Comparison of ENCODE assay signal across 16 cellular contexts in genomic region chr10:82084904-82085303, GRCh38.
A peak's percentile ranks its signal among the peaks of the same experiment; 100 is the strongest.
DNase-seq lines count a peak whose midpoint lies in the region; ATAC-seq and TF ChIP-seq lines count a peak whose summit lies in the region.
"Had no signal": no experiment of that assay in that cellular context is flagged by ENCODE, and none has a peak within 500 bp of the region (broad histone marks: within the 10 kb centered on the region; RNA-seq: fewer than 3 reads in every experiment).

No MANE protein-coding gene starts in this region.

- H3K4me2 ChIP-seq in neural progenitor cell = no peak overlapping the region
- H3K4me2 ChIP-seq: KMS-11 had no signal

- H3K9ac ChIP-seq in endodermal cell (ENCODE audit: extremely low read depth, low read length, poor library complexity, severe bottlenecking) (no peak overlapping the region), neural progenitor cell (no peak overlapping the region)
- H3K9ac ChIP-seq: KMS-11 had no signal

- H3F3A ChIP-seq in neural progenitor cell (ENCODE audit: low read depth) = no peaks in the 10 kb centered on the region

- POLR2A ChIA-PET in Panc1 (lab: Charles Lee) = no interaction called here

- TF ChIP-seq CTCF in Panc1 (IDR thresholded peaks at IDR 0.05) = peak; percentile 20; the same call in 1 of the 2 replicates
- peak; percentile 78 for TF ChIP-seq CTCF in endodermal cell (conservative IDR thresholded peaks at IDR 0.05)
- peak; percentile 35 for TF ChIP-seq CTCF in neural progenitor cell (IDR thresholded peaks at IDR 0.05)

- H3K4me3 Mint-ChIP-seq in endodermal cell (no peak overlapping the region), neural progenitor cell (no peak overlapping the region)

- WGBS in endodermal cell (ENCODE audit: insufficient coverage in 1 of 2, insufficient read length in 1 of 2), 2 experiments = 75 to 80% methylated on average over 5 to 7 of the region's 7 CpGs

- no peak overlapping the region for H3K4me3 ChIP-seq in H7 (ENCODE audit: insufficient read depth, low read depth, low read length)
- no peak overlapping the region for H3K4me3 ChIP-seq in Panc1 (ENCODE audit: low read depth in 2 of 2, low read length in 2 of 2)
- no peak overlapping the region for H3K4me3 ChIP-seq in endodermal cell (ENCODE audit: low read length)
- no peak overlapping the region for H3K4me3 ChIP-seq in neural progenitor cell

- H3K4me1 ChIP-seq in Panc1 (ENCODE audit: control insufficient read depth, insufficient read depth, low read length) (no peaks in the 10 kb centered on the region), endodermal cell (ENCODE audit: control insufficient read depth, insufficient read depth, low read length) (no peaks in the 10 kb centered on the region), neural progenitor cell (peaks cover 13% of the 10 kb centered on the region)

- H3K27ac ChIP-seq in Panc1 (ENCODE audit: low read length) (no peak overlapping the region), endodermal cell (ENCODE audit: low read depth, low read length) (no peak overlapping the region), neural progenitor cell (no peak overlapping the region)
- H3K27ac ChIP-seq: KMS-11 had no signal

- no peaks in the 10 kb centered on the region for H3K9me3 ChIP-seq in Panc1 (ENCODE audit: control insufficient read depth, insufficient read depth, low read depth, low read length)
- H3K9me3 ChIP-seq in endodermal cell (ENCODE audit: control insufficient read depth, low read length) = no peaks in the 10 kb centered on the region
- H3K9me3 ChIP-seq in neural progenitor cell (ENCODE audit: low read depth) = no peaks in the 10 kb centered on the region

- no peaks in the 10 kb centered on the region for H3K79me2 ChIP-seq in neural progenitor cell (ENCODE audit: low read depth)

- no peak for ATAC-seq in Panc1
- no peak for ATAC-seq in GM18502 (IDR thresholded peaks at IDR 0.05; ENCODE audit: poor library complexity, unreplicated experiment)
- ATAC-seq in HG03571 (IDR thresholded peaks at IDR 0.05; ENCODE audit: unreplicated experiment) = no peak

- DNase-seq in H7 (peak; percentile 11), Panc1 (ENCODE audit: low read depth, low spot score) (no peak), endodermal cell (peak; percentile 49), neural progenitor cell (ENCODE audit: low spot score) (no peak), G401 (ENCODE audit: low spot score) (no peak)
- DNase-seq: AML-193, GF-D8, GOT3, NCI-H1417, NCI-H187 treated with DMSO at 0.1 percent for 48 hours, NCI-H226, NCI-H524 treated with DMSO at 0.1 percent for 48 hours, SW 1271 had no signal

- H3K27me3 Mint-ChIP-seq in endodermal cell (ENCODE audit: insufficient read depth) = no peaks in the 10 kb centered on the region
- H3K27me3 Mint-ChIP-seq in neural progenitor cell (ENCODE audit: insufficient read depth, low read depth) = peaks cover 2% of the 10 kb centered on the region

- no peaks in the 10 kb centered on the region for H3K36me3 ChIP-seq in H7 (replicated peaks; ENCODE audit: control insufficient read depth, insufficient read depth, low read length)
- H3K36me3 ChIP-seq in Panc1 (ENCODE audit: control insufficient read depth, insufficient read depth, low read length) = no peaks in the 10 kb centered on the region
- H3K36me3 ChIP-seq in endodermal cell (ENCODE audit: control insufficient read depth, insufficient read depth, low read length) = no peaks in the 10 kb centered on the region
- no peaks in the 10 kb centered on the region for H3K36me3 ChIP-seq in neural progenitor cell

- no peaks in the 10 kb centered on the region for H3K9me3 Mint-ChIP-seq in endodermal cell
- peaks cover 2% of the 10 kb centered on the region for H3K9me3 Mint-ChIP-seq in neural progenitor cell

- no peak overlapping the region for H3K27ac Mint-ChIP-seq in endodermal cell
- H3K27ac Mint-ChIP-seq in neural progenitor cell = no peak overlapping the region

- H4K20me1 ChIP-seq in neural progenitor cell (ENCODE audit: low read depth) = no peaks in the 10 kb centered on the region

- no peaks in the 10 kb centered on the region for H3K27me3 ChIP-seq in H7 (ENCODE audit: control insufficient read depth, insufficient read depth, low read length)
- no peaks in the 10 kb centered on the region for H3K27me3 ChIP-seq in Panc1 (ENCODE audit: control insufficient read depth, insufficient read depth, low read length)
- no peaks in the 10 kb centered on the region for H3K27me3 ChIP-seq in endodermal cell (ENCODE audit: control insufficient read depth, insufficient read depth, low read length, poor library complexity, severe bottlenecking)
- H3K27me3 ChIP-seq in neural progenitor cell = no peaks in the 10 kb centered on the region

- H3K36me3 Mint-ChIP-seq in endodermal cell (ENCODE audit: low read depth) (no peaks in the 10 kb centered on the region), neural progenitor cell (no peaks in the 10 kb centered on the region)

- CTCF ChIA-PET in Panc1 (lab: Charles Lee) = no interaction called here

- no peaks in the 10 kb centered on the region for H3K4me1 Mint-ChIP-seq in endodermal cell
- H3K4me1 Mint-ChIP-seq in neural progenitor cell = no peaks in the 10 kb centered on the region

- no TSS peak for BruUV-seq in Panc1 (replicated peaks; lab: Mats Ljungman, UMichigan)

- H2AFZ ChIP-seq in neural progenitor cell (replicated peaks) = peak overlapping the region; percentile 70

- intact Hi-C loops in Panc1 (cut with micrococcal nuclease; ENCODE audit: unreplicated experiment) = no loop called here

- in situ Hi-C loops in Panc1 (cut with HindIII; ENCODE audit: low pct_unique_long_range_greater_than_20kb, low sequenced_read_pairs) (no loop called here), G401 (cut with HindIII; ENCODE audit: low sequenced_read_pairs) (no loop called here)

Comparison
In these comparisons a context has a peak if more than half of its experiments do, and no peak if none do; other contexts are left out.
1. DNase-seq: peak in H7 (single experiment) and endodermal cell (single experiment); none in Panc1 (single experiment), neural progenitor cell (single experiment) and G401 (single experiment).
2. CTCF ChIP-seq: peak in every context shown above with its lines; median percentile 78 in endodermal cell; 35 in neural progenitor cell; 20 in Panc1.